ENCODE assay signal across 8 cellular contexts in the genomic region with DNA sequence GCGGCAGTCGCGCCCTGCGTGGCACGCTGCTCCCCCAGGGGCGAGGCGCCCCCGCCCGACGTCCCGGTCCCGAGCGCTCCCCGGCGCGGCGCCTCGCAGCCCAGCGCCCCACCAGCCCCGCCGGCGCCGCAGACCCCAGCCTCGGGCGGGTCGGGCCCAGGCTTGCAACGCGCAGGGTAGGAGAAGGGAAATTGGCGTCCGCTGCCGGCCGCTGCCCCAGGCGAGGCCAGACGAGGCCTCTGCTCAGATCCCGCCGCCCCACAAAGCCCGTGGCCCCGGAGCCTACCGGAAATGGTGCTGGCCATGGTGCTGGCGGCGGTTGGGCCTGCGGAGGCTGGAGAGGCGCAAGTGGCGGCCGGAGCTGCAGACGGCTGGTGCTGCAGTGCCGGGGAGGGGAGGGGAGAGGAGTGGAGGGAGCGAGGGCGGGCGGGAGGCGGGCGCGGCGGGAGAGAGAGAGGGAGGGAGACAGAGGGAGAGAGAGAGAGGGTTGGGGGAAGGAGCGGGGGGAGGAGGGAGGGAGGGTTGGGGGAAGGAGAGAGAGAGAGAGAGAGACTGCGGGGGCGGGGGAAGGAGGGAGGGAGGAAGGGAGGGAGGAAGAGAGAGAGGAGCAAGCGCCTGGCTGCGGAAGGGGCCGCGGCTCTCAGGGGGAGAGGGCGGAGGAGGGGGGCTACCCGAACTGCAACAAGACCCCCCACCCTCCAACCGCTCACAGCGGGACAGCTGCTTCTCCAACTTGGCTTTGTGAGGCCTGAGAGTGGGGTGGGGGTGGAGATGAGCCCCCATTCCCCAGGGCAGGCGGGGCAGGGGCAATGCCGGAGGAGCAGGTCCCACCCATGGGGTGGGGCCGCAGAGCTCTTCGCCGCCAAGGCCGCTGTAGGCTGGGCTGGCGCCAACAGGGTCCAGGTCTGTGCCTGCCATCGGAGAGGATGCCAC. TPM values are rescaled to one million over a fixed set of nuclear protein-coding genes. Genes with fewer than 3 reads are reported as not detected.
DNase-seq lines count a peak whose midpoint lies in the region; ATAC-seq and TF ChIP-seq lines count a peak whose summit lies in the region.

A gene (minus strand): TSS at position 384 of the 933 bp plus-strand sequence. CDS start 79 bp downstream, at position 305.

- peak within 1 kb of the TSS; percentile 87 for H3K27ac ChIP-seq in 22Rv1

- DNase-seq in GOT3 (lab: John Stamatoyannopoulos, UW) (peak; percentile 60), NCI-H446 (lab: John Stamatoyannopoulos, UW) (peak; percentile 80 to 84), cerebellum (ENCODE audit: low spot score) (peak; percentile 90), iris pigment epithelial cell (ENCODE audit: low read depth) (peak; percentile 92)
- peak; percentile 37 for DNase-seq in activated CD4-positive, alpha-beta T cell treated with anti-CD3 and anti-CD28 coated beads for 1 hour

- H3K4me1 ChIP-seq in skeletal muscle satellite cell (ENCODE audit: control insufficient read depth, insufficient read depth, low read length): peaks cover 22% of the 10 kb centered on the region

- no peak for TF ChIP-seq CTCF in 22Rv1 (IDR thresholded peaks at IDR 0.05)

- no peaks in the 10 kb centered on the region for H3K9me3 ChIP-seq in skeletal muscle satellite cell (replicated peaks; ENCODE audit: low read length)

- no peaks in the 10 kb centered on the region for H3K27me3 ChIP-seq in skeletal muscle satellite cell (ENCODE audit: control insufficient read depth, insufficient read depth, low read length)

- peak within 1 kb of the TSS; percentile 75 for H3K4me3 ChIP-seq in skeletal muscle satellite cell (ENCODE audit: low read length)

- H3K4me2 ChIP-seq in skeletal muscle satellite cell (ENCODE audit: low read length): peak within 1 kb of the TSS; percentile 89

- H3K36me3 ChIP-seq in skeletal muscle satellite cell (ENCODE audit: insufficient read depth, low read length): no peaks in the 10 kb centered on the region

- peak within 1 kb of the TSS; percentile 38 for H3K9ac ChIP-seq in skeletal muscle satellite cell (ENCODE audit: low read depth, low read length)

- ATAC-seq in HG02623 (IDR thresholded peaks at IDR 0.05; ENCODE audit: unreplicated experiment): no peak

RNA-seq across cellular contexts. Expression of the gene that starts here (rescaled TPM):
- 66.7 TPM for total RNA-seq in cerebellum
- 9.6 and 12.2 TPM in 2 replicates for total RNA-seq in skeletal muscle satellite cell (2012; rRNA removed)

Comparison
In these comparisons a context has a peak if more than half of its experiments do, and no peak if none do; other contexts are left out.
1. DNase-seq: peak in every context shown above with its lines; median percentile 92 in iris pigment epithelial cell; 90 in cerebellum; 82 in NCI-H446; 60 in GOT3; 37 in activated CD4-positive, alpha-beta T cell treated with anti-CD3 and anti-CD28 coated beads for 1 hour.